1 cellular context compared by ENCODE assay signal in the genomic region with DNA sequence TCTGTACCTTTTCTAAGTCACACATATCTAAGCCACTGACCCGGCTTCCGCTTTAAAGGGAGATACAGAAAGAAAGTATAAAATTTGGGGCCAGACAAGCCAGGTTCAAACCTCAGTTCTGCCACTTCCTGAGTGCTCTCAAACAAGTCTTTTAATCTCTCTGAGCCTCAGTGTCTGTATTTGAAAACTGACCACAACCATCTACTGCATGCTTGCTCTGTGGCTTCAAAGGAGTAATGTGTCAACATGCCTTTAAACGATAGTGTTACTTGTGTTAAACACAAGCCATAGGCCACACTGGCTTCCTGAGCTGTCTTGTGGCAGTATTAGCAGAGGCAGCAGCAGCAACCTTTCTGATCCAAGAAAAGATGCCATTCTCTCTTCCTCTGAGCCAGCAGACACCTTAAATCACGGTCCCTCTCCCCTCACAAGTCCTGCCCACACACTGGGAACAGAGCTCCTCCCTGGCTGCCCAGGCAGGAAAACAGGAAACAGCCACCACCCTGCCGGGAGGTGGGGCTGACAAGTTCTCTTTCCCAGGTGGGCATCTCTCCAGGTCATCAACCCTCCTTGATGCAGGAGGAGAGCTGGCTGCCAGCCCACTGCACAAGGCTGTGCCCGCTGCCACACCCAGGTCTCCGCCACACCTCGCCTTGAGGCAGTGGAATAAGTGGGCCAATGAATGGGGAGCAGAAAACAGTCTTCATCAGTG.
TF ChIP-seq lines count a peak whose summit lies in the region.

No MANE protein-coding gene starts in this region.

TF ChIP-seq in HepG2, 621 proteins besides CTCF, POLR2A, EP300 and RAD21 (continued from another document and continues in another):
- peak; percentile 80; the same call in 1 of the 2 replicates for TF ChIP-seq HIC2 (CRISPR knock-in tag; IDR thresholded peaks at IDR 0.05; ENCODE audit: low read depth)
- no peak for TF ChIP-seq SRSF9 (IDR thresholded peaks at IDR 0.05; ENCODE audit: borderline replicate concordance, insufficient read depth, low read depth, low read length, poor library complexity, severe bottlenecking)
- no peak for TF ChIP-seq ZNF235 (CRISPR knock-in tag; IDR thresholded peaks at IDR 0.05; ENCODE audit: borderline replicate concordance)
- TF ChIP-seq POLR2AphosphoS2 (IDR thresholded peaks at IDR 0.05; ENCODE audit: low read depth, low read length) = no peak
- no peak for TF ChIP-seq ATF6 (CRISPR knock-in tag; conservative IDR thresholded peaks at IDR 0.05)
- no peak for TF ChIP-seq NR2F1 (CRISPR knock-in tag; IDR thresholded peaks at IDR 0.05)
- no peak; the same call in 1 of the 2 replicates for TF ChIP-seq ZBTB20 (CRISPR knock-in tag; IDR thresholded peaks at IDR 0.05; ENCODE audit: borderline replicate concordance, low read depth)
- no peak for TF ChIP-seq HOXA9 (CRISPR knock-in tag; IDR thresholded peaks at IDR 0.05; ENCODE audit: borderline replicate concordance)
- no peak for TF ChIP-seq MBNL3 (CRISPR knock-in tag; conservative IDR thresholded peaks at IDR 0.05)
- no peak for TF ChIP-seq ZNF879 (CRISPR knock-in tag; IDR thresholded peaks at IDR 0.05)
- TF ChIP-seq ZBTB34 (CRISPR knock-in tag; IDR thresholded peaks at IDR 0.05) = no peak
- TF ChIP-seq ZC3H13 (CRISPR knock-in tag; IDR thresholded peaks at IDR 0.05) = no peak
- no peak for TF ChIP-seq ZNF207 (IDR thresholded peaks at IDR 0.05; ENCODE audit: borderline replicate concordance)
- TF ChIP-seq SKI (IDR thresholded peaks at IDR 0.05; ENCODE audit: partially characterized antibody) = peak; percentile 24
- TF ChIP-seq HNRNPH1 (optimal IDR thresholded peaks at IDR 0.05; ENCODE audit: low read depth, low read length) = no peak
- no peak for TF ChIP-seq ZNF607 (CRISPR knock-in tag; IDR thresholded peaks at IDR 0.05; ENCODE audit: borderline replicate concordance)
- no peak for TF ChIP-seq ZNF180 (CRISPR knock-in tag; IDR thresholded peaks at IDR 0.05; ENCODE audit: borderline replicate concordance, low read depth)
- no peak for TF ChIP-seq ZNF670 (CRISPR knock-in tag; IDR thresholded peaks at IDR 0.05; ENCODE audit: borderline replicate concordance)
- TF ChIP-seq ERF (CRISPR knock-in tag; IDR thresholded peaks at IDR 0.05) = no peak
- TF ChIP-seq ZNF451 (CRISPR knock-in tag; IDR thresholded peaks at IDR 0.05) = no peak
- 0 out of 2 replicates have a peak, but pooled peaks have one; percentile 29 for TF ChIP-seq LBX2 (CRISPR knock-in tag; IDR thresholded peaks at IDR 0.05; ENCODE audit: borderline replicate concordance)
- TF ChIP-seq, protein P1, sequence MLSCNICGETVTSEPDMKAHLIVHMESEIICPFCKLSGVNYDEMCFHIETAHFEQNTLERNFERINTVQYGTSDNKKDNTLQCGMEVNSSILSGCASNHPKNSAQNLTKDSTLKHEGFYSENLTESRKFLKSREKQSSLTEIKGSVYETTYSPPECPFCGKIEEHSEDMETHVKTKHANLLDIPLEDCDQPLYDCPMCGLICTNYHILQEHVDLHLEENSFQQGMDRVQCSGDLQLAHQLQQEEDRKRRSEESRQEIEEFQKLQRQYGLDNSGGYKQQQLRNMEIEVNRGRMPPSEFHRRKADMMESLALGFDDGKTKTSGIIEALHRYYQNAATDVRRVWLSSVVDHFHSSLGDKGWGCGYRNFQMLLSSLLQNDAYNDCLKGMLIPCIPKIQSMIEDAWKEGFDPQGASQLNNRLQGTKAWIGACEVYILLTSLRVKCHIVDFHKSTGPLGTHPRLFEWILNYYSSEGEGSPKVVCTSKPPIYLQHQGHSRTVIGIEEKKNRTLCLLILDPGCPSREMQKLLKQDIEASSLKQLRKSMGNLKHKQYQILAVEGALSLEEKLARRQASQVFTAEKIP (CRISPR knock-in tag; IDR thresholded peaks at IDR 0.05; ENCODE audit: borderline replicate concordance) = no peak
- no peak for TF ChIP-seq BRF2 (CRISPR knock-in tag; IDR thresholded peaks at IDR 0.05)
- no peak for TF ChIP-seq ZNF138 (CRISPR knock-in tag; IDR thresholded peaks at IDR 0.05; ENCODE audit: low read depth)
- no peak for TF ChIP-seq ZNF784 (CRISPR knock-in tag; IDR thresholded peaks at IDR 0.05; ENCODE audit: borderline replicate concordance)
- TF ChIP-seq REL (CRISPR knock-in tag; conservative IDR thresholded peaks at IDR 0.05) = no peak
- TF ChIP-seq ZNF891 (CRISPR knock-in tag; IDR thresholded peaks at IDR 0.05) = no peak
- TF ChIP-seq ZNF546 (CRISPR knock-in tag; conservative IDR thresholded peaks at IDR 0.05) = no peak
- TF ChIP-seq REPIN1 (CRISPR knock-in tag; IDR thresholded peaks at IDR 0.05; ENCODE audit: borderline replicate concordance, low read depth) = no peak
- no peak for TF ChIP-seq TBL1XR1 (IDR thresholded peaks at IDR 0.05; ENCODE audit: borderline replicate concordance, low read length, partially characterized antibody)
- TF ChIP-seq GRHL1 (CRISPR knock-in tag; conservative IDR thresholded peaks at IDR 0.05) = no peak
- TF ChIP-seq ZFP36L1 (CRISPR knock-in tag; IDR thresholded peaks at IDR 0.05) = no peak
- TF ChIP-seq SALL2 (CRISPR knock-in tag; IDR thresholded peaks at IDR 0.05) = no peak
- TF ChIP-seq USF2 (IDR thresholded peaks at IDR 0.05; ENCODE audit: low read depth, low read length) = no peak
- no peak for TF ChIP-seq USF2 (CRISPR knock-in tag; IDR thresholded peaks at IDR 0.05; ENCODE audit: borderline replicate concordance)
- TF ChIP-seq FOXM1 (CRISPR knock-in tag; IDR thresholded peaks at IDR 0.05) = no peak
- TF ChIP-seq POLR2G (IDR thresholded peaks at IDR 0.05; ENCODE audit: low read depth, low read length) = no peak
- TF ChIP-seq ZNF558 (CRISPR knock-in tag; IDR thresholded peaks at IDR 0.05; ENCODE audit: borderline replicate concordance) = no peak
- TF ChIP-seq ZNF614 (CRISPR knock-in tag; IDR thresholded peaks at IDR 0.05; ENCODE audit: borderline replicate concordance) = no peak; the same call in 1 of the 2 replicates
- TF ChIP-seq SNAPC2 (CRISPR knock-in tag; IDR thresholded peaks at IDR 0.05) = no peak
